8 cellular contexts compared by ENCODE assay signal in genomic region chr3:17412950-17413530, GRCh38.
DNase-seq lines count a peak whose midpoint lies in the region; ATAC-seq, FAIRE-seq and TF ChIP-seq lines count a peak whose summit lies in the region.

No MANE protein-coding gene starts in this region.

- DNase-seq in DMS53 (lab: John Stamatoyannopoulos, UW) = peak; percentile 62
- DNase-seq in GM19239 (ENCODE audit: insufficient read length, low spot score) = no peak
- DNase-seq in NCI-H345 (lab: John Stamatoyannopoulos, UW) = peak; percentile 46
- peak; percentile 27 for DNase-seq in amniotic stem cell (lab: John Stamatoyannopoulos, UW)
- peak; percentile 39 for DNase-seq in iPS DF 6.9 (ENCODE audit: low read depth, low spot score)
- DNase-seq in spleen = no peak

- no peak for TF ChIP-seq POLR2A in spleen (IDR thresholded peaks at IDR 0.05)

- H3K4me3 ChIP-seq in iPS DF 6.9 (ENCODE audit: low read length) (no peak overlapping the region), spleen (no peak overlapping the region)

- H3K27ac ChIP-seq in iPS DF 6.9 (ENCODE audit: low read length) = no peak overlapping the region
- no peak overlapping the region for H3K27ac ChIP-seq in spleen

- FAIRE-seq in GM19239 (lab: Jason Lieb, UNC) = peak; percentile 97

- ATAC-seq in HG03175 (IDR thresholded peaks at IDR 0.05; ENCODE audit: unreplicated experiment) (peak; percentile 93), HG02884 (IDR thresholded peaks at IDR 0.05; ENCODE audit: unreplicated experiment) (no peak)

- H3K4me1 ChIP-seq in iPS DF 6.9 (ENCODE audit: control insufficient read depth, insufficient read depth, low read length) = no peaks in the 10 kb centered on the region
- no peaks in the 10 kb centered on the region for H3K4me1 ChIP-seq in spleen

- H3K9me3 ChIP-seq in iPS DF 6.9 (ENCODE audit: control insufficient read depth, insufficient read depth, low read length) = no peaks in the 10 kb centered on the region
- no peaks in the 10 kb centered on the region for H3K9me3 ChIP-seq in spleen

- no peaks in the 10 kb centered on the region for H3K27me3 ChIP-seq in iPS DF 6.9 (ENCODE audit: control insufficient read depth, insufficient read depth, low read length)
- no peaks in the 10 kb centered on the region for H3K27me3 ChIP-seq in spleen (replicated peaks in 1 of 7)

- intact Hi-C loops in spleen (cut with DNase I; ENCODE audit: low total_unique reads) = loop anchor here (5.0 kb wide), 2 partner anchors 156 to 811 kb away; no protein-coding TSS in a partner anchor

- TF ChIP-seq CTCF in spleen (IDR thresholded peaks at IDR 0.05 in 8 of 11, conservative IDR thresholded peaks at IDR 0.05 in 3 of 11) = peak; percentile 43 to 84 (median 80)

- H3K36me3 ChIP-seq in iPS DF 6.9 (ENCODE audit: control insufficient read depth, insufficient read depth, low read length) (no peaks in the 10 kb centered on the region), spleen (no peaks in the 10 kb centered on the region)

Comparison
In these comparisons a context has a peak if more than half of its experiments do, and no peak if none do; other contexts are left out.
1. DNase-seq: peak in DMS53 (single experiment), NCI-H345 (single experiment), amniotic stem cell (single experiment) and iPS DF 6.9 (single experiment); none in GM19239 (single experiment) and spleen (single experiment).